Comparison of ENCODE assay signal across 18 cellular contexts in genomic region chr2:159111346-159111922, GRCh38.
DNase-seq lines count a peak whose midpoint lies in the region; ATAC-seq and TF ChIP-seq lines count a peak whose summit lies in the region.
"Had no signal": no experiment of that assay in that cellular context is flagged by ENCODE, and none has a peak within 500 bp of the region (broad histone marks: within the 10 kb centered on the region; RNA-seq: fewer than 3 reads in every experiment).

No MANE protein-coding gene starts in this region.

- H3K4me3 ChIP-seq in heart left ventricle: no peak overlapping the region
- H3K4me3 ChIP-seq in tibial artery: no peak overlapping the region
- H3K4me3 ChIP-seq: lung, neural progenitor cell, Peyer's patch, skin epidermis had no signal

- ATAC-seq in heart left ventricle (peak; percentile 76 to 87 (median 85)), sciatic nerve (peak; percentile 39)
- ATAC-seq: HCT116 had no signal

- no peak for TF ChIP-seq POLR2A in heart left ventricle (IDR thresholded peaks at IDR 0.05)

- intact Hi-C loops in heart left ventricle (cut with DNase I): loop anchor here in 3 of 10 donors (5.0 to 10.0 kb wide), 2 partner anchors 74 to 147 kb away; partner anchors contain the start of gene TANC1 (in 2 of the 3)
- intact Hi-C loops in sciatic nerve (cut with DNase I): no loop called here
- intact Hi-C loops in tibial artery (cut with DNase I; ENCODE audit: low total_unique reads): no loop called here

- H3K27me3 ChIP-seq in heart left ventricle: no peaks in the 10 kb centered on the region
- H3K27me3 ChIP-seq in tibial artery: no peaks in the 10 kb centered on the region
- H3K27me3 ChIP-seq: neural progenitor cell, Peyer's patch had no signal

- H3K9me3 ChIP-seq in heart left ventricle: peaks cover 0 to under 1% (median 0%) of the 10 kb centered on the region in 12 donors
- H3K9me3 ChIP-seq in tibial artery: no peaks in the 10 kb centered on the region
- H3K9me3 ChIP-seq: Peyer's patch had no signal

- CTCF ChIA-PET in RWPE1 (lab: Yijun Ruan, JAX): interaction anchor here (0.6 to 0.7 kb wide), 2 partner anchors 48 to 148 kb away, joined by 3 read pairs; no protein-coding TSS in a partner anchor

- H3K36me3 ChIP-seq in heart left ventricle: no peaks in the 10 kb centered on the region
- no peaks in the 10 kb centered on the region for H3K36me3 ChIP-seq in tibial artery
- H3K36me3 ChIP-seq: neural progenitor cell, Peyer's patch had no signal

- peak overlapping the region in 9 of 12 donors; percentile 11 to 76 (median 46) for H3K27ac ChIP-seq in heart left ventricle
- no peak overlapping the region for H3K27ac ChIP-seq in RWPE1
- H3K27ac ChIP-seq in tibial artery: no peak overlapping the region
- H3K27ac ChIP-seq: neural progenitor cell, Peyer's patch had no signal

- TF ChIP-seq CTCF in heart left ventricle (IDR thresholded peaks at IDR 0.05) (peak in 1 of 12 donors; percentile 15), RWPE1 (conservative IDR thresholded peaks at IDR 0.05; ENCODE audit: low read depth) (no peak), tibial artery (IDR thresholded peaks at IDR 0.05) (no peak)

- WGBS in heart left ventricle, 4 donors: 49 to 67% (median 63%) methylated on average over 6 to 7 of the region's 7 CpGs

- peak; percentile 22 for DNase-seq in NCI-H1105 treated with DMSO at 0.1 percent for 48 hours (lab: John Stamatoyannopoulos, UW)
- no peak for DNase-seq in NCI-H1105 (lab: John Stamatoyannopoulos, UW)
- peak; percentile 34 for DNase-seq in NCI-H510A (lab: John Stamatoyannopoulos, UW)
- peak in 4 of 5 donors; percentile 59 to 80 (median 66) for DNase-seq in heart left ventricle
- no peak for DNase-seq in sciatic nerve (ENCODE audit: low spot score)
- no peak for DNase-seq in RWPE1 (ENCODE audit: low spot score)
- DNase-seq in Kasumi-1 (lab: John Stamatoyannopoulos, UW): no peak
- no peak for DNase-seq in tibial artery
- DNase-seq: activated CD4-positive, alpha-beta T cell treated with anti-CD3 and anti-CD28 coated beads for 1 hour; activated naive CD8-positive, alpha-beta T cell treated with anti-CD3 and anti-CD28 coated beads, Interleukin-2, amount 10 ng/mL, durations not matched to agents 7 days and 5 days; activated T-cell treated with anti-CD3 and anti-CD28 coated beads for 4 hours; COR-L47; NCI-H2227 treated with DMSO at 0.1 percent for 48 hours; Peyer's patch had no signal

- H3K4me1 ChIP-seq in heart left ventricle (peaks cover 0 to 74% (median 17%) of the 10 kb centered on the region in 12 donors), tibial artery (peaks cover 0 to 30% (median 4%) of the 10 kb centered on the region in 4 donors)
- H3K4me1 ChIP-seq: neural progenitor cell, Peyer's patch had no signal

- POLR2A ChIA-PET in RWPE1 (lab: Yijun Ruan, JAX; ENCODE audit: low non-redundant PET): no interaction called here

Comparison
In these comparisons a context has a peak if more than half of its experiments do, and no peak if none do; other contexts are left out.
1. DNase-seq: peak in NCI-H1105 treated with DMSO at 0.1 percent for 48 hours (single experiment), NCI-H510A (single experiment) and heart left ventricle (4 of 5); none in NCI-H1105 (single experiment), sciatic nerve (single experiment), RWPE1 (single experiment), Kasumi-1 (0 of 2) and tibial artery (0 of 2).
2. H3K27ac ChIP-seq: peak in heart left ventricle (9 of 12); none in RWPE1 (single experiment) and tibial artery (0 of 2).